Comparison of ENCODE assay signal across 11 cellular contexts in the genomic region with DNA sequence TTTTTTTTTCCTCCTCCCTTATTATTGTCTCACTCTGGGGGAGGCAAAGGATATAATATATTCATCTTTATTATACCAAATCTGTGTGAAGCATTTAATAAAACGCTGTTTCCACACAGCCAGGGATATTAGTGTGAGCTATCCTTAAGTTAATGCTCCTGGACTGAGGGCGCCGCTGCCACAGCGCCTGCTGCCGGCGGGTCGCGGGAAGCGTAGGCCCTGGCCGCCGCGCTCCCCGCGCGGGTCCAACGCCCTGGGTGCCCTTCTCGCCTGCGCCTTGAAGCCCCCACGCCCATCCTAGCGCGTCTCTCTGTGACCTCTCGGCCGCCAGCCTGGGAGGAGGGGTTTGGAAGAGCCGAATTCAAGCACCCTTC. TPM values are rescaled to one million over a fixed set of nuclear protein-coding genes. Genes with fewer than 3 reads are reported as not detected.
A peak's percentile ranks its signal among the peaks of the same experiment; 100 is the strongest.
DNase-seq lines count a peak whose midpoint lies in the region; ATAC-seq and TF ChIP-seq lines count a peak whose summit lies in the region.
"Had no signal": no experiment of that assay in that cellular context is flagged by ENCODE, and none has a peak within 500 bp of the region (broad histone marks: within the 10 kb centered on the region; RNA-seq: fewer than 3 reads in every experiment).

No MANE protein-coding gene starts in this region.

- no peaks in the 10 kb centered on the region for H3K36me3 Mint-ChIP-seq in activated CD4-positive, alpha-beta T cell treated with anti-CD3 and anti-CD28 coated beads, Interleukin-2, amount 10 ng/mL, durations not matched to agents 24 days and 14 days (ENCODE audit: low read depth)

- H3K9me3 Mint-ChIP-seq in activated CD4-positive, alpha-beta T cell treated with anti-CD3 and anti-CD28 coated beads, Interleukin-2, amount 10 ng/mL, durations not matched to agents 24 days and 14 days, result no peaks in the 10 kb centered on the region
- no peaks in the 10 kb centered on the region for H3K9me3 Mint-ChIP-seq in stimulated activated naive CD8-positive, alpha-beta T cell treated with anti-CD3 and anti-CD28 coated beads, Interleukin-15, amount 100 ng/mL, for 72 hours

- H3K4me1 ChIP-seq in heart right ventricle, result peaks cover 0 to 18% (median 13%) of the 10 kb centered on the region in 9 donors

- H3K9me3 ChIP-seq in heart right ventricle, result no peaks in the 10 kb centered on the region

- ATAC-seq in heart right ventricle (no peak), HG03135 (IDR thresholded peaks at IDR 0.05; ENCODE audit: unreplicated experiment) (no peak)
- peak; percentile 77 for ATAC-seq in stimulated activated naive CD8-positive, alpha-beta T cell treated with anti-CD3 and anti-CD28 coated beads, Interleukin-15, amount 100 ng/mL, for 72 hours

- H3K4me3 Mint-ChIP-seq in activated CD4-positive, alpha-beta T cell treated with anti-CD3 and anti-CD28 coated beads, Interleukin-2, amount 10 ng/mL, durations not matched to agents 24 days and 14 days, result no peak overlapping the region
- no peak overlapping the region for H3K4me3 Mint-ChIP-seq in stimulated activated naive CD8-positive, alpha-beta T cell treated with anti-CD3 and anti-CD28 coated beads, Interleukin-15, amount 100 ng/mL, for 72 hours

- intact Hi-C loops in activated CD4-positive, alpha-beta T cell treated with anti-CD3 and anti-CD28 coated beads, Interleukin-2, amount 10 ng/mL, durations not matched to agents 24 days and 14 days (cut with micrococcal nuclease), result loop anchor here (1.0 to 5.0 kb wide), 2 partner anchors 23 to 54 kb away; no protein-coding TSS in a partner anchor
- intact Hi-C loops in heart right ventricle (cut with DNase I), result no loop called here

- 8 to 16% methylated on average over 24 of the region's 24 CpGs for WGBS in heart right ventricle, 2 donors

- peaks cover 67% of the 10 kb centered on the region for H3K27me3 Mint-ChIP-seq in activated CD4-positive, alpha-beta T cell treated with anti-CD3 and anti-CD28 coated beads, Interleukin-2, amount 10 ng/mL, durations not matched to agents 24 days and 14 days
- peaks cover 83% of the 10 kb centered on the region for H3K27me3 Mint-ChIP-seq in stimulated activated naive CD8-positive, alpha-beta T cell treated with anti-CD3 and anti-CD28 coated beads, Interleukin-15, amount 100 ng/mL, for 72 hours

- H3K4me1 Mint-ChIP-seq in activated CD4-positive, alpha-beta T cell treated with anti-CD3 and anti-CD28 coated beads, Interleukin-2, amount 10 ng/mL, durations not matched to agents 24 days and 14 days, result peaks cover 6% of the 10 kb centered on the region
- peaks cover 29% of the 10 kb centered on the region for H3K4me1 Mint-ChIP-seq in stimulated activated naive CD8-positive, alpha-beta T cell treated with anti-CD3 and anti-CD28 coated beads, Interleukin-15, amount 100 ng/mL, for 72 hours

- peaks cover 34 to 100% (median 94%) of the 10 kb centered on the region in 7 donors for H3K27me3 ChIP-seq in heart right ventricle

- TF ChIP-seq CTCF in heart right ventricle (IDR thresholded peaks at IDR 0.05), result peak in 7 of 9 donors; percentile 36 to 72 (median 49)

- peak; percentile 73 for DNase-seq in activated CD4-positive, alpha-beta T cell treated with anti-CD3 and anti-CD28 coated beads, Interleukin-2, amount 10 ng/mL, durations not matched to agents 24 days and 14 days
- no peak for DNase-seq in activated CD4-positive, alpha-beta T cell treated with anti-CD3 and anti-CD28 coated beads, Interleukin-2, amount 50 U/mL, for 1 hour
- DNase-seq in activated T-cell treated with anti-CD3 and anti-CD28 coated beads, Interleukin-2, amount 50 U/mL, for 48 hours, result peak; percentile 48 to 59
- DNase-seq in heart right ventricle (no peak), LoVo (ENCODE audit: low spot score) (no peak), T-helper 9 cell (no peak)
- DNase-seq in stimulated activated naive CD8-positive, alpha-beta T cell treated with anti-CD3 and anti-CD28 coated beads, Interleukin-15, amount 100 ng/mL, for 72 hours, result peak in 1 of 2 donors; percentile 32
- DNase-seq: effector CD4-positive, alpha-beta T cell; NCI-H526; WERI-Rb-1 had no signal

- H3K36me3 ChIP-seq in heart right ventricle, result no peaks in the 10 kb centered on the region
- H3K36me3 ChIP-seq: WERI-Rb-1 had no signal

- H3K27ac Mint-ChIP-seq in activated CD4-positive, alpha-beta T cell treated with anti-CD3 and anti-CD28 coated beads, Interleukin-2, amount 10 ng/mL, durations not matched to agents 24 days and 14 days, result no peak overlapping the region
- H3K27ac Mint-ChIP-seq in stimulated activated naive CD8-positive, alpha-beta T cell treated with anti-CD3 and anti-CD28 coated beads, Interleukin-15, amount 100 ng/mL, for 72 hours, result no peak overlapping the region

- no peak overlapping the region for H3K27ac ChIP-seq in heart right ventricle

- H3K4me3 ChIP-seq in heart right ventricle, result no peak overlapping the region

RNA-seq across cellular contexts. Expression of a gene that starts 9.5 kb away (rescaled TPM):
- total RNA-seq in activated CD4-positive, alpha-beta T cell treated with anti-CD3 and anti-CD28 coated beads, Interleukin-2, amount 10 ng/mL, durations not matched to agents 24 days and 14 days, result not detected in 2 replicates
- total RNA-seq in heart right ventricle, result not detected
- polyA plus RNA-seq in heart right ventricle, result not detected

Comparison
In these comparisons a context has a peak if more than half of its experiments do, and no peak if none do; other contexts are left out.
1. DNase-seq: peak in activated CD4-positive, alpha-beta T cell treated with anti-CD3 and anti-CD28 coated beads, Interleukin-2, amount 10 ng/mL, durations not matched to agents 24 days and 14 days (single experiment) and activated T-cell treated with anti-CD3 and anti-CD28 coated beads, Interleukin-2, amount 50 U/mL, for 48 hours (2 of 2); none in activated CD4-positive, alpha-beta T cell treated with anti-CD3 and anti-CD28 coated beads, Interleukin-2, amount 50 U/mL, for 1 hour (single experiment), heart right ventricle (0 of 2), LoVo (single experiment) and T-helper 9 cell (single experiment).